Comparison of ENCODE assay signal across 8 cellular contexts in genomic region chr6:73263570-73263909, GRCh38. TPM values are rescaled to one million over a fixed set of nuclear protein-coding genes. Genes with fewer than 3 reads are reported as not detected.
DNase-seq lines count a peak whose midpoint lies in the region; ATAC-seq and TF ChIP-seq lines count a peak whose summit lies in the region.

No MANE protein-coding gene starts in this region.

- peak overlapping the region; percentile 88 for H3K4me3 Mint-ChIP-seq in activated B cell treated with CpG ODN at 0.5 μM for 24 hours
- H3K4me3 Mint-ChIP-seq in stimulated activated naive CD8-positive, alpha-beta T cell treated with anti-CD3 and anti-CD28 coated beads, Interleukin-15, amount 100 ng/mL, for 72 hours: peak overlapping the region; percentile 94 to 96

- H3K9me3 ChIP-seq in right cardiac atrium (ENCODE audit: control insufficient read depth, low read length): no peaks in the 10 kb centered on the region

- CTCF ChIA-PET in activated B cell treated with CpG ODN at 0.5 μM for 24 hours (lab: Charles Lee): no interaction called here

- ATAC-seq in HG02852 (IDR thresholded peaks at IDR 0.05; ENCODE audit: unreplicated experiment): peak; percentile 1
- ATAC-seq in activated B cell treated with CpG ODN at 0.5 μM for 24 hours (ENCODE audit: low read depth): no peak
- peak in 1 of 2 donors; percentile 37 for ATAC-seq in right cardiac atrium
- ATAC-seq in stimulated activated naive CD8-positive, alpha-beta T cell treated with anti-CD3 and anti-CD28 coated beads, Interleukin-15, amount 100 ng/mL, for 72 hours: peak; percentile 27

- no peaks in the 10 kb centered on the region for H3K9me3 Mint-ChIP-seq in activated B cell treated with CpG ODN at 0.5 μM for 24 hours
- no peaks in the 10 kb centered on the region for H3K9me3 Mint-ChIP-seq in stimulated activated naive CD8-positive, alpha-beta T cell treated with anti-CD3 and anti-CD28 coated beads, Interleukin-15, amount 100 ng/mL, for 72 hours

- peaks cover 18% of the 10 kb centered on the region for H3K4me1 Mint-ChIP-seq in activated B cell treated with CpG ODN at 0.5 μM for 24 hours
- peaks cover 32% of the 10 kb centered on the region for H3K4me1 Mint-ChIP-seq in stimulated activated naive CD8-positive, alpha-beta T cell treated with anti-CD3 and anti-CD28 coated beads, Interleukin-15, amount 100 ng/mL, for 72 hours

- H3K27ac Mint-ChIP-seq in activated B cell treated with CpG ODN at 0.5 μM for 24 hours: no peak overlapping the region
- peak overlapping the region; percentile 46 to 92 for H3K27ac Mint-ChIP-seq in stimulated activated naive CD8-positive, alpha-beta T cell treated with anti-CD3 and anti-CD28 coated beads, Interleukin-15, amount 100 ng/mL, for 72 hours

- H3K4me1 ChIP-seq in right cardiac atrium (ENCODE audit: control insufficient read depth, insufficient read depth, low read length): no peaks in the 10 kb centered on the region

- no peak for TF ChIP-seq CTCF in GM12865 (IDR thresholded peaks at IDR 0.05; ENCODE audit: insufficient read depth, low read depth, low read length, missing control alignments)
- no peak for TF ChIP-seq CTCF in activated B cell treated with CpG ODN at 0.5 μM for 24 hours (IDR thresholded peaks at IDR 0.05)

- intact Hi-C loops in activated B cell treated with CpG ODN at 0.5 μM for 24 hours (cut with micrococcal nuclease) (loop anchor here (1.0 to 5.0 kb wide), 3 partner anchors 47 to 851 kb away; no protein-coding TSS in a partner anchor), right cardiac atrium (cut with DNase I) (no loop called here)

- 28% methylated on average over 7 of the region's 7 CpGs for WGBS in right cardiac atrium

- H3K27ac ChIP-seq in right cardiac atrium (ENCODE audit: low read length): no peak overlapping the region

- DNase-seq in GM12865 (ENCODE audit: low read depth) (peak; percentile 19), activated B cell treated with CpG ODN at 0.5 μM for 24 hours (no peak), right cardiac atrium (no peak), DMS79 treated with DMSO at 0.1 percent for 48 hours (lab: John Stamatoyannopoulos, UW) (no peak), NCI-H2029 treated with DMSO at 0.1 percent for 48 hours (lab: John Stamatoyannopoulos, UW) (no peak), KG1 (lab: John Stamatoyannopoulos, UW) (no peak)
- DNase-seq in stimulated activated naive CD8-positive, alpha-beta T cell treated with anti-CD3 and anti-CD28 coated beads, Interleukin-15, amount 100 ng/mL, for 72 hours: no peak

- no peaks in the 10 kb centered on the region for H3K27me3 ChIP-seq in right cardiac atrium (ENCODE audit: control insufficient read depth, insufficient read depth)

- peaks cover 2% of the 10 kb centered on the region for H3K36me3 Mint-ChIP-seq in activated B cell treated with CpG ODN at 0.5 μM for 24 hours (ENCODE audit: low read depth)

- no peaks in the 10 kb centered on the region for H3K27me3 Mint-ChIP-seq in activated B cell treated with CpG ODN at 0.5 μM for 24 hours
- no peaks in the 10 kb centered on the region for H3K27me3 Mint-ChIP-seq in stimulated activated naive CD8-positive, alpha-beta T cell treated with anti-CD3 and anti-CD28 coated beads, Interleukin-15, amount 100 ng/mL, for 72 hours

- POLR2A ChIA-PET in activated B cell treated with CpG ODN at 0.5 μM for 24 hours (lab: Charles Lee): no interaction called here

- peak overlapping the region; percentile 95 for H3K4me3 ChIP-seq in GM12865 (ENCODE audit: low read depth, low read length)
- H3K4me3 ChIP-seq in right cardiac atrium (ENCODE audit: low read length): peak overlapping the region; percentile 67

RNA-seq across cellular contexts. Expression of gene KHDC1, which starts 0.5 kb away (rescaled TPM):
- total RNA-seq in activated B cell treated with CpG ODN at 0.5 μM for 24 hours: 2.4 and 2.7 TPM in 2 replicates
- total RNA-seq in right cardiac atrium: 1 to 10 TPM; 1.4 to 6.8 (median 3.7) TPM
- 5.2 TPM for polyA plus RNA-seq in right cardiac atrium

RNA-seq across cellular contexts. Expression of gene KHDC1L, which starts 38.2 kb away (rescaled TPM):
- not detected in 2 replicates for total RNA-seq in activated B cell treated with CpG ODN at 0.5 μM for 24 hours
- not detected for total RNA-seq in right cardiac atrium
- polyA plus RNA-seq in right cardiac atrium: not detected
